Comparison of ENCODE assay signal across 1 cellular context in the genomic region with DNA sequence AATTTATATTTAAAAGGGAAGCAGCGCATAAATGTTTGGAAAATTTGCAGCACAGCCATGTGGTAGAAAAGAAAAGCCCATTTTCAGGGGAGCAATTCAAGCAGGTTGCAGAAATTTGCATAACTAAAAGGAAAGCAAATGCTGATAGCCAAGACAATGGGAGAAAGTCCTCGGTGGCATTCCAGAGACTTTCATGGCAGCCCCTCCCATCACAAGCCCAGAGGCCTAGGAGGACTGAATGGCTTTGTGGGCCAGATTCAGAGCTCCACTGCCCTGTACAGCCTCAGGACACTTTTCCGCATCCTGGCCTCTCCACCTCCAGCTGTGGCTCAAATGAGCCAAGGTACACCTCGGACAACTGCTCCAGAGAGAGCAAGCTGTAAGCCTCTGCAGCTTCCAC.
TF ChIP-seq lines count a peak whose summit lies in the region.

No MANE protein-coding gene starts in this region.

TF ChIP-seq in GM23338, 12 proteins besides CTCF, POLR2A, EP300 and RAD21:
- TF ChIP-seq, protein P1, sequence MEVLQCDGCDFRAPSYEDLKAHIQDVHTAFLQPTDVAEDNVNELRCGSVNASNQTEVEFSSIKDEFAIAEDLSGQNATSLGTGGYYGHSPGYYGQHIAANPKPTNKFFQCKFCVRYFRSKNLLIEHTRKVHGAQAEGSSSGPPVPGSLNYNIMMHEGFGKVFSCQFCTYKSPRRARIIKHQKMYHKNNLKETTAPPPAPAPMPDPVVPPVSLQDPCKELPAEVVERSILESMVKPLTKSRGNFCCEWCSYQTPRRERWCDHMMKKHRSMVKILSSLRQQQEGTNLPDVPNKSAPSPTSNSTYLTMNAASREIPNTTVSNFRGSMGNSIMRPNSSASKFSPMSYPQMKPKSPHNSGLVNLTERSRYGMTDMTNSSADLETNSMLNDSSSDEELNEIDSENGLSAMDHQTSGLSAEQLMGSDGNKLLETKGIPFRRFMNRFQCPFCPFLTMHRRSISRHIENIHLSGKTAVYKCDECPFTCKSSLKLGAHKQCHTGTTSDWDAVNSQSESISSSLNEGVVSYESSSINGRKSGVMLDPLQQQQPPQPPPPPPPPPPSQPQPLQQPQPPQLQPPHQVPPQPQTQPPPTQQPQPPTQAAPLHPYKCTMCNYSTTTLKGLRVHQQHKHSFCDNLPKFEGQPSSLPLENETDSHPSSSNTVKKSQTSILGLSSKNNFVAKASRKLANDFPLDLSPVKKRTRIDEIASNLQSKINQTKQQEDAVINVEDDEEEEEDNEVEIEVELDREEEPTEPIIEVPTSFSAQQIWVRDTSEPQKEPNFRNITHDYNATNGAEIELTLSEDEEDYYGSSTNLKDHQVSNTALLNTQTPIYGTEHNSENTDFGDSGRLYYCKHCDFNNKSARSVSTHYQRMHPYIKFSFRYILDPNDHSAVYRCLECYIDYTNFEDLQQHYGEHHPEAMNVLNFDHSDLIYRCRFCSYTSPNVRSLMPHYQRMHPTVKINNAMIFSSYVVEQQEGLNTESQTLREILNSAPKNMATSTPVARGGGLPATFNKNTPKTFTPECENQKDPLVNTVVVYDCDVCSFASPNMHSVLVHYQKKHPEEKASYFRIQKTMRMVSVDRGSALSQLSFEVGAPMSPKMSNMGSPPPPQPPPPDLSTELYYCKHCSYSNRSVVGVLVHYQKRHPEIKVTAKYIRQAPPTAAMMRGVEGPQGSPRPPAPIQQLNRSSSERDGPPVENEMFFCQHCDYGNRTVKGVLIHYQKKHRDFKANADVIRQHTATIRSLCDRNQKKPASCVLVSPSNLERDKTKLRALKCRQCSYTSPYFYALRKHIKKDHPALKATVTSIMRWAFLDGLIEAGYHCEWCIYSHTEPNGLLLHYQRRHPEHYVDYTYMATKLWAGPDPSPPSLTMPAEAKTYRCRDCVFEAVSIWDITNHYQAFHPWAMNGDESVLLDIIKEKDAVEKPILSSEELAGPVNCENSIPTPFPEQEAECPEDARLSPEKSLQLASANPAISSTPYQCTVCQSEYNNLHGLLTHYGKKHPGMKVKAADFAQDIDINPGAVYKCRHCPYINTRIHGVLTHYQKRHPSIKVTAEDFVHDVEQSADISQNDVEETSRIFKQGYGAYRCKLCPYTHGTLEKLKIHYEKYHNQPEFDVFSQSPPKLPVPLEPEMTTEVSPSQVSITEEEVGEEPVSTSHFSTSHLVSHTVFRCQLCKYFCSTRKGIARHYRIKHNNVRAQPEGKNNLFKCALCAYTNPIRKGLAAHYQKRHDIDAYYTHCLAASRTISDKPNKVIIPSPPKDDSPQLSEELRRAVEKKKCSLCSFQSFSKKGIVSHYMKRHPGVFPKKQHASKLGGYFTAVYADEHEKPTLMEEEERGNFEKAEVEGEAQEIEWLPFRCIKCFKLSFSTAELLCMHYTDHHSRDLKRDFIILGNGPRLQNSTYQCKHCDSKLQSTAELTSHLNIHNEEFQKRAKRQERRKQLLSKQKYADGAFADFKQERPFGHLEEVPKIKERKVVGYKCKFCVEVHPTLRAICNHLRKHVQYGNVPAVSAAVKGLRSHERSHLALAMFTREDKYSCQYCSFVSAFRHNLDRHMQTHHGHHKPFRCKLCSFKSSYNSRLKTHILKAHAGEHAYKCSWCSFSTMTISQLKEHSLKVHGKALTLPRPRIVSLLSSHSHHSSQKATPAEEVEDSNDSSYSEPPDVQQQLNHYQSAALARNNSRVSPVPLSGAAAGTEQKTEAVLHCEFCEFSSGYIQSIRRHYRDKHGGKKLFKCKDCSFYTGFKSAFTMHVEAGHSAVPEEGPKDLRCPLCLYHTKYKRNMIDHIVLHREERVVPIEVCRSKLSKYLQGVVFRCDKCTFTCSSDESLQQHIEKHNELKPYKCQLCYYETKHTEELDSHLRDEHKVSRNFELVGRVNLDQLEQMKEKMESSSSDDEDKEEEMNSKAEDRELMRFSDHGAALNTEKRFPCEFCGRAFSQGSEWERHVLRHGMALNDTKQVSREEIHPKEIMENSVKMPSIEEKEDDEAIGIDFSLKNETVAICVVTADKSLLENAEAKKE (CRISPR knock-in tag; IDR thresholded peaks at IDR 0.05) = no peak
- TF ChIP-seq, protein P2, sequence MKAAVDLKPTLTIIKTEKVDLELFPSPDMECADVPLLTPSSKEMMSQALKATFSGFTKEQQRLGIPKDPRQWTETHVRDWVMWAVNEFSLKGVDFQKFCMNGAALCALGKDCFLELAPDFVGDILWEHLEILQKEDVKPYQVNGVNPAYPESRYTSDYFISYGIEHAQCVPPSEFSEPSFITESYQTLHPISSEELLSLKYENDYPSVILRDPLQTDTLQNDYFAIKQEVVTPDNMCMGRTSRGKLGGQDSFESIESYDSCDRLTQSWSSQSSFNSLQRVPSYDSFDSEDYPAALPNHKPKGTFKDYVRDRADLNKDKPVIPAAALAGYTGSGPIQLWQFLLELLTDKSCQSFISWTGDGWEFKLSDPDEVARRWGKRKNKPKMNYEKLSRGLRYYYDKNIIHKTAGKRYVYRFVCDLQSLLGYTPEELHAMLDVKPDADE (IDR thresholded peaks at IDR 0.05) = no peak
- TF ChIP-seq POLR2AphosphoS5 (IDR thresholded peaks at IDR 0.05; ENCODE audit: low read depth) (no peak), ZNF114 (CRISPR knock-in tag; IDR thresholded peaks at IDR 0.05) (no peak), STAT1 (IDR thresholded peaks at IDR 0.05; ENCODE audit: unreplicated experiment) (no peak)
